Comparison of ENCODE assay signal across 8 cellular contexts in the genomic region with DNA sequence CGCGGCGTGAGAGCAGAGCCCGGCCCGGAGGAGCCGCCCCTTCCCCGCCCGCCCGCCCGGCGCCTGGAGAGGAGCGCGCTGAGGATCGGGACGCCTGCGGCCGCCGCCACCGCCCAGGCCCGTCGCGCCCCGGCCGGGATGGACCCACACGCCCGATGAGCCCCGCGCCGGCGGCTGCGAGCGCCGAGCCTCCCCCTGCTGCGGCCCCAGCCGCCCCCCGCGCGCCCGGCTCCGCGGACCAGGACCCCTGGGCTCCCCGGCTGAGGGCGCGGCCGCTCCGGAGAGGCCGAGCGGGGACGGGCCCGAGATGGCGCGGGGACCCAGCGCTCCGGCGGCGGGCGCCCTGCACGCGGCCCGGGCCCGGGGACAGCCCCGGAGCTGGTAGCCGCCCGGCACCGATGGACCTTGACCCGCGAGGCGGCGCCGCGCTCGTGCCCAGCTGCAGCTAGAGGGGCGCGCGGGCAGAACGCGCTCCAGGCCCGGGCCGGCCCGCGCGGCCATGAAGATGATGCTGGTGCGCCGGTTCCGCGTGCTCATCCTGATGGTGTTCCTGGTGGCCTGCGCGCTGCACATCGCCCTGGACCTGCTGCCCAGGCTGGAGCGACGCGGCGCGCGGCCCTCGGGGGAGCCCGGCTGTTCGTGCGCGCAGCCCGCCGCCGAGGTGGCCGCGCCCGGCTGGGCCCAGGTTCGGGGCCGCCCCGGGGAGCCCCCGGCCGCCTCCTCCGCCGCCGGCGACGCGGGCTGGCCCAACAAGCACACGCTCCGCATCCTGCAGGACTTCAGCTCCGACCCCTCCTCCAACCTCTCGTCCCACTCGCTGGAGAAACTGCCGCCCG. TPM values are rescaled to one million over a fixed set of nuclear protein-coding genes. Genes with fewer than 3 reads are reported as not detected.
DNase-seq lines count a peak whose midpoint lies in the region; ATAC-seq and TF ChIP-seq lines count a peak whose summit lies in the region.

No MANE protein-coding gene starts in this region.

- no peak for TF ChIP-seq CTCF in cardiac muscle cell (IDR thresholded peaks at IDR 0.05; ENCODE audit: low read depth, low read length)

- H3K4me1 ChIP-seq in cardiac muscle cell (ENCODE audit: low read depth): no peaks in the 10 kb centered on the region
- peaks cover 17 to 32% of the 10 kb centered on the region in 2 donors for H3K4me1 ChIP-seq in duodenal mucosa (ENCODE audit: control insufficient read depth in 1 of 2, insufficient read depth in 2 of 2, low read length in 2 of 2)
- peaks cover 11 to 15% of the 10 kb centered on the region in 2 donors for H3K4me1 ChIP-seq in mucosa of rectum (ENCODE audit: control insufficient read depth in 2 of 2, insufficient read depth in 2 of 2, low read length in 2 of 2)
- H3K4me1 ChIP-seq in aorta (ENCODE audit: control insufficient read depth in 1 of 2, insufficient read depth in 2 of 2, low read length in 2 of 2): no peaks in the 10 kb centered on the region

- H3K4me3 ChIP-seq in cardiac muscle cell (peak overlapping the region; percentile 41), duodenal mucosa (ENCODE audit: low read depth in 1 of 2, low read length in 2 of 2) (peak overlapping the region; percentile 69), mucosa of rectum (ENCODE audit: low read length in 2 of 2) (peak overlapping the region; percentile 54 to 60), aorta (ENCODE audit: low read length in 2 of 2) (peak overlapping the region; percentile 75 to 86)

- H3K27me3 ChIP-seq in cardiac muscle cell (peaks cover 15% of the 10 kb centered on the region), duodenal mucosa (ENCODE audit: control insufficient read depth in 1 of 2, insufficient read depth in 2 of 2, low read length in 2 of 2) (no peaks in the 10 kb centered on the region), mucosa of rectum (ENCODE audit: control insufficient read depth in 2 of 2, insufficient read depth in 2 of 2, low read length in 2 of 2) (no peaks in the 10 kb centered on the region), aorta (ENCODE audit: control insufficient read depth in 1 of 2, insufficient read depth in 2 of 2, low read length in 1 of 2) (no peaks in the 10 kb centered on the region)

- WGBS in aorta, 2 donors: 1% methylated on average over 53 to 124 of the region's 124 CpGs

- H3K9ac ChIP-seq in duodenal mucosa (ENCODE audit: low read depth in 1 of 2, low read length in 2 of 2): peak overlapping the region; percentile 36 to 38
- peak overlapping the region in 1 of 2 donors; percentile 54 for H3K9ac ChIP-seq in mucosa of rectum (ENCODE audit: low read depth in 1 of 2, low read length in 2 of 2)

- peak in 1 of 2 donors; percentile 36 for DNase-seq in cardiac muscle cell (ENCODE audit: low read depth in 1 of 2, low spot score in 1 of 2)
- no peak for DNase-seq in left ventricle myocardium superior
- no peak for DNase-seq in aorta
- DNase-seq in NCI-H2029 treated with DMSO at 0.1 percent for 48 hours (lab: John Stamatoyannopoulos, UW): no peak
- no peak for DNase-seq in NCI-H526 (lab: John Stamatoyannopoulos, UW)
- DNase-seq in C1 segment of cervical spinal cord (lab: John Stamatoyannopoulos, UW): no peak

- H3K27ac ChIP-seq in cardiac muscle cell (no peak overlapping the region), duodenal mucosa (ENCODE audit: low read depth, low read length) (peak overlapping the region; percentile 10), mucosa of rectum (ENCODE audit: low read depth in 2 of 2, low read length in 2 of 2) (no peak overlapping the region), aorta (ENCODE audit: low read depth in 1 of 2, low read length in 2 of 2) (no peak overlapping the region)

- intact Hi-C loops in left ventricle myocardium superior (cut with micrococcal nuclease): no loop called here
- intact Hi-C loops in aorta (cut with DNase I): loop anchor here in 1 of 2 donors (2.0 to 5.0 kb wide), 2 partner anchors 34 to 44 kb away; no protein-coding TSS in a partner anchor

- no peaks in the 10 kb centered on the region for H3K9me3 ChIP-seq in cardiac muscle cell (ENCODE audit: low read depth)
- no peaks in the 10 kb centered on the region for H3K9me3 ChIP-seq in duodenal mucosa (ENCODE audit: control insufficient read depth in 1 of 2, low read length in 2 of 2)
- no peaks in the 10 kb centered on the region for H3K9me3 ChIP-seq in mucosa of rectum (ENCODE audit: control insufficient read depth in 2 of 2, low read length in 2 of 2)
- no peaks in the 10 kb centered on the region for H3K9me3 ChIP-seq in aorta (ENCODE audit: control insufficient read depth, low read length)

- ATAC-seq in left ventricle myocardium superior (no peak), aorta (ENCODE audit: low FRiP score) (no peak)

- no peaks in the 10 kb centered on the region for H3K36me3 ChIP-seq in cardiac muscle cell
- H3K36me3 ChIP-seq in duodenal mucosa (ENCODE audit: control insufficient read depth in 1 of 2, insufficient read depth in 2 of 2, low read length in 2 of 2): peaks cover 15 to 26% of the 10 kb centered on the region in 2 donors
- peaks cover 7 to 12% of the 10 kb centered on the region in 2 donors for H3K36me3 ChIP-seq in mucosa of rectum (ENCODE audit: control insufficient read depth in 2 of 2, insufficient read depth in 2 of 2, low read length in 2 of 2)
- peaks cover 0 to 9% of the 10 kb centered on the region in 2 donors for H3K36me3 ChIP-seq in aorta (ENCODE audit: control insufficient read depth in 1 of 2, insufficient read depth in 2 of 2, low read length in 1 of 2)

RNA-seq across cellular contexts. Expression of gene FAM20C, which starts 0.5 kb away (rescaled TPM):
- total RNA-seq in cardiac muscle cell (15.0 and 15.7 TPM in 2 replicates), left ventricle myocardium superior (23.8 TPM), aorta (100 to 1,000 TPM in 1 of 2 donors, 10 to 100 TPM in 1; 88.3 to 104 TPM)
- polyA plus RNA-seq in cardiac muscle cell (3.6 and 4.9 TPM in 2 replicates), aorta (10 to 100 TPM; 11.3 to 26.6 TPM)
